In genomic region chr5:125047871-125048270, GRCh38 we compare ENCODE assay signal across 7 cellular contexts.
"Had no signal": no experiment of that assay in that cellular context is flagged by ENCODE, and none has a peak within 500 bp of the region (broad histone marks: within the 10 kb centered on the region; RNA-seq: fewer than 3 reads in every experiment).

No MANE protein-coding gene starts in this region.

- DNase-seq: GM23248, GOT3, H7, HFFc6, IMR-90 had no signal

- H3K27ac ChIP-seq: GM23248 had no signal

- H3K36me3 ChIP-seq: HAP-1 had no signal

- H3K4me3 ChIP-seq: GM23248, HAP-1 had no signal

- ATAC-seq: HCT116 had no signal

- H3K9ac ChIP-seq: GM23248 had no signal

- H3K9me3 ChIP-seq: HAP-1 had no signal

- H2AFZ ChIP-seq: GM23248 had no signal
